ENCODE assay signal across 22 cellular contexts in genomic region chr5:128949847-128950546, GRCh38. TPM values are rescaled to one million over a fixed set of nuclear protein-coding genes. Genes with fewer than 3 reads are reported as not detected.
"Had no signal": no experiment of that assay in that cellular context is flagged by ENCODE, and none has a peak within 500 bp of the region (broad histone marks: within the 10 kb centered on the region; RNA-seq: fewer than 3 reads in every experiment).

No MANE protein-coding gene starts in this region.

- H3K9me3 ChIP-seq: esophagus squamous epithelium, gastroesophageal sphincter, left ventricle myocardium inferior, lower lobe of right lung, pancreas, tibial artery had no signal

- DNase-seq: cortex of kidney; effector memory CD4-positive, alpha-beta T cell; esophagus squamous epithelium; foreskin fibroblast; glutamatergic neuron; immature natural killer cell; kidney; left cardiac atrium; left ventricle myocardium inferior; lower lobe of right lung; midbrain; occipital lobe; pancreas; right cardiac atrium; small intestine; stimulated activated CD4-positive, alpha-beta T cell treated with anti-CD3 and anti-CD28 coated beads, Interleukin-4, amount 100 ng/mL, for 1 hour; stimulated activated CD8-positive, alpha-beta memory T cell treated with anti-CD3 and anti-CD28 coated beads, Interleukin-4, amount 100 ng/mL, for 48 hours; stimulated activated naive CD8-positive, alpha-beta T cell treated with anti-CD3 and anti-CD28 coated beads, Interleukin-15, Interleukin-2, amounts not matched to agents 100 U/mL and 50 U/mL, for 24 hours; tibial artery had no signal

- H3K4me2 ChIP-seq: neural progenitor cell had no signal

- H3K27ac ChIP-seq: esophagus squamous epithelium, gastroesophageal sphincter, left ventricle myocardium inferior, lower lobe of right lung, neural progenitor cell, pancreas, tibial artery had no signal

- H3K4me3 ChIP-seq: esophagus squamous epithelium, gastroesophageal sphincter, left ventricle myocardium inferior, lower lobe of right lung, neural progenitor cell, pancreas, tibial artery had no signal

- FAIRE-seq: endometrium, kidney, pancreas, small intestine had no signal

- H3K4me1 ChIP-seq: gastroesophageal sphincter, left ventricle myocardium inferior, lower lobe of right lung, neural progenitor cell, pancreas, tibial artery had no signal

- H3K27me3 ChIP-seq: esophagus squamous epithelium, gastroesophageal sphincter, neural progenitor cell, pancreas, tibial artery had no signal

- H3K9ac ChIP-seq: neural progenitor cell had no signal

- H2AFZ ChIP-seq: neural progenitor cell had no signal

- H3K36me3 ChIP-seq: esophagus squamous epithelium, gastroesophageal sphincter, left ventricle myocardium inferior, lower lobe of right lung, neural progenitor cell, pancreas, tibial artery had no signal

RNA-seq across cellular contexts. Expression of gene SLC27A6, which starts 15.3 kb away (rescaled TPM):
- polyA plus RNA-seq: immature natural killer cell had no signal
